In genomic region chr9:19512432-19512831, GRCh38 we compare ENCODE assay signal across 19 cellular contexts.
"Had no signal": no experiment of that assay in that cellular context is flagged by ENCODE, and none has a peak within 500 bp of the region (broad histone marks: within the 10 kb centered on the region; RNA-seq: fewer than 3 reads in every experiment).

No MANE protein-coding gene starts in this region.

- H3K4me3 ChIP-seq: heart left ventricle, psoas muscle, right lobe of liver, testis, tibial nerve, upper lobe of right lung, vagina had no signal

- H3K27ac ChIP-seq: heart left ventricle, psoas muscle, right lobe of liver, testis, tibial nerve, upper lobe of right lung, vagina had no signal

- DNase-seq: dermis blood vessel endothelial cell; effector CD4-positive, alpha-beta T cell; endodermal cell; foreskin melanocyte; heart left ventricle; hippocampal formation; mesendoderm; naive thymus-derived CD4-positive, alpha-beta T cell; nephron progenitor cell; psoas muscle; retina; right lobe of liver; stimulated activated CD4-positive, alpha-beta T cell treated with anti-CD3 and anti-CD28 coated beads, Interleukin-4, amount 100 ng/mL, for 1 hour; stimulated activated CD8-positive, alpha-beta memory T cell treated with anti-CD3 and anti-CD28 coated beads, Interleukin-4, amount 100 ng/mL, for 48 hours; stimulated activated naive CD8-positive, alpha-beta T cell treated with anti-CD3 and anti-CD28 coated beads, Interleukin-15, Interleukin-2, amounts not matched to agents 100 U/mL and 50 U/mL, for 24 hours; testis; upper lobe of right lung had no signal

- H3K27me3 ChIP-seq: right lobe of liver, testis, tibial nerve, upper lobe of right lung, vagina had no signal
